ENCODE assay signal across 10 cellular contexts in genomic region chr15:49370782-49371181, GRCh38. TPM values are rescaled to one million over a fixed set of nuclear protein-coding genes. Genes with fewer than 3 reads are reported as not detected.
A peak's percentile ranks its signal among the peaks of the same experiment; 100 is the strongest.
DNase-seq lines count a peak whose midpoint lies in the region; ATAC-seq and TF ChIP-seq lines count a peak whose summit lies in the region.
"Had no signal": no experiment of that assay in that cellular context is flagged by ENCODE, and none has a peak within 500 bp of the region (broad histone marks: within the 10 kb centered on the region; RNA-seq: fewer than 3 reads in every experiment).

No MANE protein-coding gene starts in this region.

- in situ Hi-C loops in transverse colon (cut with MboI; ENCODE audit: low pct_ligation_motif_present in 1 of 4, low pct_unique_long_range_greater_than_20kb in 1 of 4, low sequenced_read_pairs in 3 of 4): no loop called here

- H3K36me3 ChIP-seq in transverse colon: no peaks in the 10 kb centered on the region

- H3K4me1 ChIP-seq in transverse colon: no peaks in the 10 kb centered on the region

- TF ChIP-seq POLR2A in transverse colon (IDR thresholded peaks at IDR 0.05): no peak

- H3K9me3 ChIP-seq in transverse colon: no peaks in the 10 kb centered on the region

- H3K27ac ChIP-seq in transverse colon: no peak overlapping the region

- no peak for ATAC-seq in HG03095 (IDR thresholded peaks at IDR 0.05; ENCODE audit: unreplicated experiment)
- no peak for ATAC-seq in GM18909 (IDR thresholded peaks at IDR 0.05; ENCODE audit: poor library complexity, unreplicated experiment)
- ATAC-seq: naive thymus-derived CD4-positive, alpha-beta T cell had no signal

- TF ChIP-seq CTCF in cardiac fibroblast (IDR thresholded peaks at IDR 0.05; ENCODE audit: low read depth, low read length) (peak; percentile 28), transverse colon (IDR thresholded peaks at IDR 0.05) (no peak)

- 79 to 100% methylated on average over 1 of the region's 1 CpG for WGBS in transverse colon (ENCODE audit: low coverage in 1 of 2), 2 donors

- intact Hi-C loops in transverse colon (cut with DNase I; ENCODE audit: low total_unique reads): no loop called here

- no peak for TF ChIP-seq EP300 in transverse colon (IDR thresholded peaks at IDR 0.05; ENCODE audit: low read depth)

- DNase-seq in SIG-M5 treated with dmso at 0.1 percent for 504 hours (lab: John Stamatoyannopoulos, UW; ENCODE audit: unreplicated experiment) (peak; percentile 6), SIG-M5 (lab: John Stamatoyannopoulos, UW) (no peak), NAMALWA (ENCODE audit: low spot score) (peak; percentile 39), cardiac fibroblast (ENCODE audit: low read depth in 2 of 2) (peak; percentile 62 to 70), pons (ENCODE audit: low spot score) (peak; percentile 15), transverse colon (no peak)
- DNase-seq: central memory CD4-positive, alpha-beta T cell; naive thymus-derived CD4-positive, alpha-beta T cell had no signal

- no peaks in the 10 kb centered on the region for H3K27me3 ChIP-seq in transverse colon

- H3K4me3 ChIP-seq in cardiac fibroblast (replicated peaks in 1 of 2; ENCODE audit: low read depth in 2 of 2, low read length in 2 of 2) (no peak overlapping the region), transverse colon (no peak overlapping the region)

RNA-seq across cellular contexts. Expression of gene FGF7, which starts 52.3 kb away (rescaled TPM):
- 10 to 100 TPM; 11.2 to 18.6 (median 17.9) TPM for total RNA-seq in transverse colon

Comparison
In these comparisons a context has a peak if more than half of its experiments do, and no peak if none do; other contexts are left out.
1. DNase-seq: peak in SIG-M5 treated with dmso at 0.1 percent for 504 hours (single experiment), NAMALWA (single experiment), cardiac fibroblast (2 of 2) and pons (single experiment); none in SIG-M5 (single experiment) and transverse colon (single experiment).